ENCODE assay signal across 18 cellular contexts in genomic region chr5:77400645-77401044, GRCh38.
DNase-seq lines count a peak whose midpoint lies in the region; ATAC-seq and TF ChIP-seq lines count a peak whose summit lies in the region.
"Had no signal": no experiment of that assay in that cellular context is flagged by ENCODE, and none has a peak within 500 bp of the region (broad histone marks: within the 10 kb centered on the region; RNA-seq: fewer than 3 reads in every experiment).

No MANE protein-coding gene starts in this region.

- ATAC-seq in upper lobe of right lung (peak; percentile 61), HG03354 (IDR thresholded peaks at IDR 0.05; ENCODE audit: poor library complexity, severe bottlenecking, unreplicated experiment) (no peak), HG02798 (IDR thresholded peaks at IDR 0.05; ENCODE audit: poor library complexity, unreplicated experiment) (no peak)
- ATAC-seq: naive thymus-derived CD4-positive, alpha-beta T cell; PC-3 had no signal

- TF ChIP-seq CTCF in fibroblast of villous mesenchyme (IDR thresholded peaks at IDR 0.05; ENCODE audit: insufficient read depth, low read depth, low read length) = no peak
- no peak for TF ChIP-seq CTCF in upper lobe of right lung (IDR thresholded peaks at IDR 0.05)
- no peak for TF ChIP-seq CTCF in osteoblast (IDR thresholded peaks at IDR 0.05; ENCODE audit: extremely low read depth, low read depth, low read length)

- H3K36me3 ChIP-seq in GM23248 (ENCODE audit: low read depth) (no peaks in the 10 kb centered on the region), upper lobe of right lung (no peaks in the 10 kb centered on the region), osteoblast (ENCODE audit: insufficient read depth, low read length) (no peaks in the 10 kb centered on the region)
- H3K36me3 ChIP-seq: pancreas, SJCRH30 had no signal

- in situ Hi-C loops in GM23248 (cut with MboI) = no loop called here

- H3K9me3 ChIP-seq in GM23248 (ENCODE audit: low read depth) (no peaks in the 10 kb centered on the region), upper lobe of right lung (no peaks in the 10 kb centered on the region), osteoblast (ENCODE audit: low read depth, low read length) (no peaks in the 10 kb centered on the region)
- H3K9me3 ChIP-seq: pancreas, SJCRH30 had no signal

- H2AFZ ChIP-seq in GM23248 = no peak overlapping the region
- H2AFZ ChIP-seq in osteoblast (ENCODE audit: low read length) = no peak overlapping the region

- H3K79me2 ChIP-seq in GM23248 (ENCODE audit: insufficient read depth) = no peaks in the 10 kb centered on the region
- no peaks in the 10 kb centered on the region for H3K79me2 ChIP-seq in osteoblast (ENCODE audit: insufficient read depth, low read length)

- H3K27me3 ChIP-seq in GM23248 (replicated peaks; ENCODE audit: insufficient read depth) (no peaks in the 10 kb centered on the region), upper lobe of right lung (no peaks in the 10 kb centered on the region), osteoblast (ENCODE audit: insufficient read depth, low read length) (no peaks in the 10 kb centered on the region)
- H3K27me3 ChIP-seq: pancreas, SJCRH30 had no signal

- H3K27ac ChIP-seq in GM23248 (peak overlapping the region; percentile 10; the same call in 1 of the 2 replicates), upper lobe of right lung (no peak overlapping the region), osteoblast (ENCODE audit: low read depth, low read length) (no peak overlapping the region)
- H3K27ac ChIP-seq: pancreas, SJCRH30 had no signal

- 7 to 18% methylated on average over 1 of the region's 1 CpG for WGBS in GM23248 (ENCODE audit: low coverage in 1 of 2, low lambda C conversion rate in 2 of 2, missing lambda C conversion rate in 2 of 2), 2 experiments

- H3K9me2 ChIP-seq in GM23248 (ENCODE audit: insufficient read depth) = no peaks in the 10 kb centered on the region

- H3F3A ChIP-seq in GM23248 (ENCODE audit: insufficient read depth) = peaks cover 17% of the 10 kb centered on the region

- intact Hi-C loops in upper lobe of right lung (cut with DNase I) = no loop called here

- peaks cover 11% of the 10 kb centered on the region for H3K4me1 ChIP-seq in GM23248 (ENCODE audit: insufficient read depth)
- no peaks in the 10 kb centered on the region for H3K4me1 ChIP-seq in upper lobe of right lung
- peaks cover 6% of the 10 kb centered on the region for H3K4me1 ChIP-seq in osteoblast (ENCODE audit: insufficient read depth, low read length)
- H3K4me1 ChIP-seq: pancreas had no signal

- peak; percentile 81 for DNase-seq in GM23248
- DNase-seq in NOMO-1 (lab: John Stamatoyannopoulos, UW; ENCODE audit: unreplicated experiment in 2 of 2) = peak; percentile 11 to 70
- DNase-seq in fibroblast of villous mesenchyme (ENCODE audit: low read depth) = peak; percentile 43
- no peak for DNase-seq in upper lobe of right lung
- no peak for DNase-seq in osteoblast (ENCODE audit: insufficient read length, low spot score, missing footprints)
- DNase-seq: activated gamma-delta T cell; amygdala; C1 segment of cervical spinal cord; caudate nucleus; naive thymus-derived CD4-positive, alpha-beta T cell; NCI-H1092 treated with DMSO at 0.1 percent for 48 hours; NCI-H526 treated with DMSO at 0.1 percent for 48 hours; pancreas; PC-3; SJCRH30; stimulated activated CD4-positive, alpha-beta T cell treated with anti-CD3 and anti-CD28 coated beads, Interleukin-2, amount 100 ng/mL, for 24 hours had no signal

- H3K9ac ChIP-seq in GM23248 = no peak overlapping the region

- H3K4me3 ChIP-seq in GM23248 (no peak overlapping the region), fibroblast of villous mesenchyme (ENCODE audit: low read depth, low read length) (no peak overlapping the region), upper lobe of right lung (no peak overlapping the region), osteoblast (ENCODE audit: insufficient read depth, low read length) (no peak overlapping the region)
- H3K4me3 ChIP-seq: pancreas, SJCRH30 had no signal

- H4K20me1 ChIP-seq in GM23248 (ENCODE audit: insufficient read depth) = no peaks in the 10 kb centered on the region
- H4K20me1 ChIP-seq in osteoblast (ENCODE audit: insufficient read depth, low read length) = no peaks in the 10 kb centered on the region

- peak overlapping the region; percentile 24 for H3K4me2 ChIP-seq in GM23248 (ENCODE audit: unreplicated experiment)
- no peak overlapping the region for H3K4me2 ChIP-seq in osteoblast (ENCODE audit: insufficient read depth, low read length)

Comparison
In these comparisons a context has a peak if more than half of its experiments do, and no peak if none do; other contexts are left out.
1. DNase-seq: peak in GM23248 (single experiment), NOMO-1 (2 of 2) and fibroblast of villous mesenchyme (single experiment); none in upper lobe of right lung (single experiment) and osteoblast (single experiment).